ENCODE assay signal across 19 cellular contexts in genomic region chr6:40393641-40394040, GRCh38.
A peak's percentile ranks its signal among the peaks of the same experiment; 100 is the strongest.
DNase-seq lines count a peak whose midpoint lies in the region; ATAC-seq, FAIRE-seq and TF ChIP-seq lines count a peak whose summit lies in the region.
"Had no signal": no experiment of that assay in that cellular context is flagged by ENCODE, and none has a peak within 500 bp of the region (broad histone marks: within the 10 kb centered on the region; RNA-seq: fewer than 3 reads in every experiment).

No MANE protein-coding gene starts in this region.

- H3K4me3 ChIP-seq in HCT116 (replicated peaks in 1 of 2; ENCODE audit: low read depth in 1 of 2, low read length in 2 of 2): no peak overlapping the region
- no peak overlapping the region for H3K4me3 ChIP-seq in H1 (ENCODE audit: extremely low read depth in 1 of 4, insufficient read depth in 2 of 4, low read depth in 3 of 4, low read length in 4 of 4)
- H3K4me3 ChIP-seq in neuronal stem cell (ENCODE audit: low read length in 2 of 2): no peak overlapping the region
- H3K4me3 ChIP-seq: SJSA1 had no signal

- H3K9me2 ChIP-seq in HCT116 (ENCODE audit: insufficient read depth): no peaks in the 10 kb centered on the region

- H3K9ac ChIP-seq in HCT116 (ENCODE audit: low read length) (no peak overlapping the region), H1 (replicated peaks in 1 of 4; ENCODE audit: extremely low read depth in 1 of 4, low read depth in 3 of 4, low read length in 3 of 4) (no peak overlapping the region), neuronal stem cell (ENCODE audit: low read depth, low read length, poor library complexity) (no peak overlapping the region)

- no peaks in the 10 kb centered on the region for H3K9me3 Mint-ChIP-seq in activated CD8-positive, alpha-beta memory T cell treated with anti-CD3 and anti-CD28 coated beads, Interleukin-2, amount 10 ng/mL, durations not matched to agents 7 days and 5 days (ENCODE audit: low read depth)
- H3K9me3 Mint-ChIP-seq in natural killer cell treated with Interleukin-12 subunit alpha and Interleukin-12 subunit beta and Interleukin-15 and Interleukin-18, amount 100 ng/mL, for 72 hours: no peaks in the 10 kb centered on the region

- TF ChIP-seq RAD21 in HCT116 (IDR thresholded peaks at IDR 0.05; ENCODE audit: low read depth) (no peak), H1 (IDR thresholded peaks at IDR 0.05 in 1 of 2, conservative IDR thresholded peaks at IDR 0.05 in 1 of 2; ENCODE audit: low read depth in 2 of 2, low read length in 2 of 2) (no peak)

- DNase-seq in activated CD8-positive, alpha-beta memory T cell treated with anti-CD3 and anti-CD28 coated beads, Interleukin-2, amount 50 U/mL, for 48 hours: peak; percentile 12
- DNase-seq in activated CD8-positive, alpha-beta memory T cell treated with anti-CD3 and anti-CD28 coated beads, Interleukin-2, amount 10 ng/mL, durations not matched to agents 7 days and 5 days: no peak
- no peak for DNase-seq in HCT116 (ENCODE audit: low read depth, low spot score)
- peak in 1 of 2 experiments; percentile 36 for DNase-seq in H1 (ENCODE audit: low read depth in 1 of 2, low spot score in 2 of 2)
- no peak for DNase-seq in neuronal stem cell (ENCODE audit: low spot score)
- no peak for DNase-seq in NCI-H345 (lab: John Stamatoyannopoulos, UW)
- no peak for DNase-seq in NCI-H2081 (lab: John Stamatoyannopoulos, UW)
- no peak for DNase-seq in natural killer cell treated with Interleukin-12 subunit alpha and Interleukin-12 subunit beta and Interleukin-15 and Interleukin-18, amount 100 ng/mL, for 72 hours (ENCODE audit: low spot score)
- DNase-seq: BE2C; CD4-positive, CD25-positive, alpha-beta regulatory T cell; COR-L47; DMS 273 treated with DMSO at 0.1 percent for 48 hours; DND-41; NCI-H1105; NCI-H2081 treated with DMSO at 0.1 percent for 48 hours; PC-3 had no signal

- no peak overlapping the region for H3K27ac ChIP-seq in HCT116 (ENCODE audit: low read depth, low read length)
- H3K27ac ChIP-seq in H1 (ENCODE audit: low read depth, low read length): no peak overlapping the region
- no peak overlapping the region for H3K27ac ChIP-seq in neuronal stem cell (replicated peaks; ENCODE audit: low read length)
- H3K27ac ChIP-seq: SJSA1 had no signal

- no peak overlapping the region for H4K8ac ChIP-seq in H1 (ENCODE audit: extremely low read depth, insufficient read depth, low read length)
- H4K8ac ChIP-seq in neuronal stem cell (ENCODE audit: low read depth, low read length): no peak overlapping the region

- no peak for TF ChIP-seq POLR2A in HCT116 (IDR thresholded peaks at IDR 0.05; ENCODE audit: borderline replicate concordance, extremely low read depth, insufficient read depth, insufficient read length)
- TF ChIP-seq POLR2A in H1 (IDR thresholded peaks at IDR 0.05; ENCODE audit: control extremely low read depth in 1 of 2, low read depth in 2 of 2, low read length in 2 of 2): no peak

- H4K91ac ChIP-seq in H1 (replicated peaks; ENCODE audit: insufficient read length, low read length) (no peak overlapping the region), neuronal stem cell (ENCODE audit: low read depth, low read length, poor library complexity) (no peak overlapping the region)

- no peak overlapping the region for H2BK5ac ChIP-seq in H1 (ENCODE audit: low read depth, low read length)
- no peak overlapping the region for H2BK5ac ChIP-seq in neuronal stem cell (ENCODE audit: low read length)

- H3K27me3 ChIP-seq in HCT116 (ENCODE audit: insufficient read depth, low read length) (peaks cover 30% of the 10 kb centered on the region), H1 (replicated peaks in 1 of 4; ENCODE audit: control insufficient read depth in 3 of 4, extremely low read depth in 1 of 4, insufficient read depth in 3 of 4, low read length in 3 of 4) (no peaks in the 10 kb centered on the region), neuronal stem cell (ENCODE audit: control insufficient read depth in 3 of 3, insufficient read depth in 3 of 3, low read depth in 1 of 3, low read length in 3 of 3) (no peaks in the 10 kb centered on the region)
- H3K27me3 ChIP-seq: BE2C, SJSA1 had no signal

- intact Hi-C loops in HCT116 (cut with micrococcal nuclease): no loop called here

- no peak overlapping the region for H3K27ac Mint-ChIP-seq in activated CD8-positive, alpha-beta memory T cell treated with anti-CD3 and anti-CD28 coated beads, Interleukin-2, amount 10 ng/mL, durations not matched to agents 7 days and 5 days
- no peak overlapping the region for H3K27ac Mint-ChIP-seq in natural killer cell treated with Interleukin-12 subunit alpha and Interleukin-12 subunit beta and Interleukin-15 and Interleukin-18, amount 100 ng/mL, for 72 hours

- no peak overlapping the region for H3K56ac ChIP-seq in H1 (replicated peaks; ENCODE audit: insufficient read length, low read depth, low read length)

- peaks cover 21% of the 10 kb centered on the region for H3K27me3 Mint-ChIP-seq in activated CD8-positive, alpha-beta memory T cell treated with anti-CD3 and anti-CD28 coated beads, Interleukin-2, amount 10 ng/mL, durations not matched to agents 7 days and 5 days
- H3K27me3 Mint-ChIP-seq in natural killer cell treated with Interleukin-12 subunit alpha and Interleukin-12 subunit beta and Interleukin-15 and Interleukin-18, amount 100 ng/mL, for 72 hours: peaks cover 0 to 4% of the 10 kb centered on the region in 2 donors

- H3K79me1 ChIP-seq in H1 (ENCODE audit: low read depth, low read length) (no peaks in the 10 kb centered on the region), neuronal stem cell (ENCODE audit: low read depth, low read length) (no peaks in the 10 kb centered on the region)

- H3K14ac ChIP-seq in H1 (ENCODE audit: insufficient read length) (no peak overlapping the region), neuronal stem cell (ENCODE audit: low read length) (no peak overlapping the region)

- 68% methylated on average over 4 of the region's 5 CpGs; no CpG with 5 or more reads in 1 of the 2 experiments for WGBS in H1 (ENCODE audit: extremely low coverage in 1 of 2, insufficient coverage in 1 of 2, insufficient read length in 1 of 2, insufficient replicate concordance in 2 of 2, low coverage in 1 of 2, low lambda C conversion rate in 2 of 2, missing lambda C conversion rate in 1 of 2), 2 experiments
- WGBS in neuronal stem cell (ENCODE audit: extremely low coverage in 2 of 2, insufficient read length in 2 of 2, insufficient replicate concordance in 1 of 2), 2 donors: no CpG with 5 or more reads among the region's 5 CpGs

- H3K4me1 Mint-ChIP-seq in activated CD8-positive, alpha-beta memory T cell treated with anti-CD3 and anti-CD28 coated beads, Interleukin-2, amount 10 ng/mL, durations not matched to agents 7 days and 5 days: peaks cover 9% of the 10 kb centered on the region
- H3K4me1 Mint-ChIP-seq in natural killer cell treated with Interleukin-12 subunit alpha and Interleukin-12 subunit beta and Interleukin-15 and Interleukin-18, amount 100 ng/mL, for 72 hours (ENCODE audit: low read depth in 2 of 2): peaks cover 25 to 29% of the 10 kb centered on the region in 2 donors

- no peak overlapping the region for H3K4me2 ChIP-seq in HCT116 (ENCODE audit: low read length)
- H3K4me2 ChIP-seq in H1 (ENCODE audit: insufficient read depth in 1 of 2, low read depth in 2 of 2, low read length in 2 of 2): no peak overlapping the region
- no peak overlapping the region for H3K4me2 ChIP-seq in neuronal stem cell (ENCODE audit: insufficient read depth, low read length, poor library complexity, severe bottlenecking)

- H3K4me3 Mint-ChIP-seq in activated CD8-positive, alpha-beta memory T cell treated with anti-CD3 and anti-CD28 coated beads, Interleukin-2, amount 10 ng/mL, durations not matched to agents 7 days and 5 days: no peak overlapping the region
- no peak overlapping the region for H3K4me3 Mint-ChIP-seq in natural killer cell treated with Interleukin-12 subunit alpha and Interleukin-12 subunit beta and Interleukin-15 and Interleukin-18, amount 100 ng/mL, for 72 hours
- H3K4me3 Mint-ChIP-seq: CD4-positive, CD25-positive, alpha-beta regulatory T cell had no signal

- RAD21 ChIA-PET in HCT116 (lab: Charles Lee; ENCODE audit: low non-redundant PET in 1 of 2, low total read pairs in 2 of 2, uncharacterized antibody in 2 of 2, unreplicated experiment in 2 of 2): no interaction called here

- H3K36me3 ChIP-seq in HCT116 (ENCODE audit: control insufficient read depth in 1 of 2, insufficient read depth in 2 of 2, low read length in 2 of 2) (no peaks in the 10 kb centered on the region), H1 (ENCODE audit: control insufficient read depth in 2 of 4, insufficient read depth in 4 of 4, low read length in 3 of 4) (no peaks in the 10 kb centered on the region), neuronal stem cell (replicated peaks in 1 of 2; ENCODE audit: control insufficient read depth in 2 of 2, insufficient read depth in 2 of 2, low read length in 2 of 2) (no peaks in the 10 kb centered on the region)
- H3K36me3 ChIP-seq: BE2C, SJSA1 had no signal

- H2BK15ac ChIP-seq in H1 (ENCODE audit: low read length) (no peak overlapping the region), neuronal stem cell (ENCODE audit: low read length) (no peak overlapping the region)

- H2BK120ac ChIP-seq in H1 (replicated peaks; ENCODE audit: low read depth, low read length): no peak overlapping the region
- no peak overlapping the region for H2BK120ac ChIP-seq in neuronal stem cell (ENCODE audit: low read depth, low read length)

- H2AFZ ChIP-seq in HCT116 (ENCODE audit: low read depth, low read length, poor library complexity, severe bottlenecking) (no peak overlapping the region), H1 (ENCODE audit: low read length) (no peak overlapping the region), neuronal stem cell (ENCODE audit: low read length) (no peak overlapping the region)

- POLR2A ChIA-PET in HCT116 (lab: Charles Lee) (no interaction called here), H1 (lab: Charles Lee; ENCODE audit: partially characterized antibody) (no interaction called here)

- H3K9me3 ChIP-seq in HCT116 (ENCODE audit: control insufficient read depth in 1 of 2, insufficient read depth in 1 of 2, low read depth in 1 of 2, low read length in 2 of 2) (no peaks in the 10 kb centered on the region), H1 (ENCODE audit: insufficient read depth in 2 of 2, low read depth in 1 of 2, low read length in 1 of 2) (no peaks in the 10 kb centered on the region), neuronal stem cell (replicated peaks in 1 of 2; ENCODE audit: control insufficient read depth in 2 of 2, insufficient read depth in 1 of 2, low read depth in 1 of 2, low read length in 2 of 2) (no peaks in the 10 kb centered on the region)
- H3K9me3 ChIP-seq: BE2C, SJSA1 had no signal

- no peak overlapping the region for H3K23ac ChIP-seq in H1 (ENCODE audit: insufficient read length)
- no peak overlapping the region for H3K23ac ChIP-seq in neuronal stem cell (ENCODE audit: low read depth, low read length, poor library complexity)

- H4K5ac ChIP-seq in H1 (ENCODE audit: insufficient read length, low read depth, low read length): no peak overlapping the region

- no peak overlapping the region for H2BK20ac ChIP-seq in H1 (ENCODE audit: low read length)

- H3K23me2 ChIP-seq in H1 (ENCODE audit: low read depth, low read length): 0 out of 2 replicates have a peak, but pooled peaks cover 2% of the 10 kb centered on the region

- H4K20me1 ChIP-seq in HCT116 (ENCODE audit: insufficient read depth): no peaks in the 10 kb centered on the region
- no peaks in the 10 kb centered on the region for H4K20me1 ChIP-seq in H1 (replicated peaks in 1 of 2; ENCODE audit: control insufficient read depth in 1 of 2, insufficient read depth in 2 of 2, low read length in 2 of 2)

- no peak for FAIRE-seq in H1 (lab: Jason Lieb, UNC)
- FAIRE-seq: A204.1, G401.6 had no signal

- H3K4ac ChIP-seq in H1 (replicated peaks; ENCODE audit: insufficient read length, low read depth, low read length) (no peak overlapping the region), neuronal stem cell (ENCODE audit: low read length) (no peak overlapping the region)

- H2BK12ac ChIP-seq in H1 (ENCODE audit: low read depth, low read length) (0 out of 2 replicates have a peak overlapping the region, but pooled peaks have one; percentile 17), neuronal stem cell (ENCODE audit: low read length) (no peak overlapping the region)

- TF ChIP-seq CTCF in HCT116 (IDR thresholded peaks at IDR 0.05 in 2 of 3, conservative IDR thresholded peaks at IDR 0.05 in 1 of 3; ENCODE audit: borderline replicate concordance in 1 of 3, insufficient read depth in 1 of 3, low read depth in 2 of 3, low read length in 2 of 3) (no peak), H1 (IDR thresholded peaks at IDR 0.05; ENCODE audit: control extremely low read depth in 1 of 3, insufficient read depth in 1 of 3, low read depth in 1 of 3, low read length in 3 of 3) (no peak)

- H3K36me3 Mint-ChIP-seq in activated CD8-positive, alpha-beta memory T cell treated with anti-CD3 and anti-CD28 coated beads, Interleukin-2, amount 10 ng/mL, durations not matched to agents 7 days and 5 days: no peaks in the 10 kb centered on the region
- H3K36me3 Mint-ChIP-seq in natural killer cell treated with Interleukin-12 subunit alpha and Interleukin-12 subunit beta and Interleukin-15 and Interleukin-18, amount 100 ng/mL, for 72 hours: peaks cover 4% of the 10 kb centered on the region
- H3K36me3 Mint-ChIP-seq: CD4-positive, CD25-positive, alpha-beta regulatory T cell had no signal

- H2AK5ac ChIP-seq in H1 (ENCODE audit: low read depth, low read length) (no peak overlapping the region), neuronal stem cell (ENCODE audit: low read depth, low read length) (peak overlapping the region; percentile 26)

- H3K4me1 ChIP-seq in HCT116 (ENCODE audit: control insufficient read depth in 1 of 2, insufficient read depth in 2 of 2, low read length in 2 of 2): no peaks in the 10 kb centered on the region
- H3K4me1 ChIP-seq in H1 (replicated peaks in 1 of 4; ENCODE audit: control insufficient read depth in 3 of 4, insufficient read depth in 4 of 4, low read length in 3 of 4): no peaks in the 10 kb centered on the region; a peak in 1 of 7 replicates
- peaks cover 0 to 2% of the 10 kb centered on the region in 2 donors for H3K4me1 ChIP-seq in neuronal stem cell (ENCODE audit: control insufficient read depth in 2 of 2, insufficient read depth in 1 of 2, low read depth in 1 of 2, low read length in 2 of 2)
- H3K4me1 ChIP-seq: SJSA1 had no signal

- BruUV-seq in HCT116 (replicated peaks; lab: Mats Ljungman, UMichigan): no TSS peak

- no peak for TF ChIP-seq EP300 in H1 (IDR thresholded peaks at IDR 0.05; ENCODE audit: borderline replicate concordance in 1 of 2, low read depth in 2 of 2, low read length in 2 of 2)

- CTCF ChIA-PET in activated CD8-positive, alpha-beta memory T cell treated with anti-CD3 and anti-CD28 coated beads, Interleukin-2, amount 10 ng/mL, durations not matched to agents 7 days and 5 days (lab: Charles Lee): no interaction called here
- CTCF ChIA-PET in HCT116 (lab: Charles Lee) (no interaction called here), H1 (lab: Charles Lee; ENCODE audit: partially characterized antibody) (interaction anchor here (0.9 kb wide), 1 partner anchor 16 kb away, joined by 3 read pairs; no protein-coding TSS in a partner anchor)

- no peak for ATAC-seq in activated CD8-positive, alpha-beta memory T cell treated with anti-CD3 and anti-CD28 coated beads, Interleukin-2, amount 10 ng/mL, durations not matched to agents 7 days and 5 days
- ATAC-seq in HCT116: 0 out of 2 replicates have a peak, but pooled peaks have one; percentile 30
- no peak for ATAC-seq in natural killer cell treated with Interleukin-12 subunit alpha and Interleukin-12 subunit beta and Interleukin-15 and Interleukin-18, amount 100 ng/mL, for 72 hours
- ATAC-seq: PC-3 had no signal

- H3K18ac ChIP-seq in H1 (ENCODE audit: extremely low read depth, low read length): no peak overlapping the region; the same call in 1 of the 2 replicates
- no peak overlapping the region for H3K18ac ChIP-seq in neuronal stem cell (ENCODE audit: low read length)

- H3K79me2 ChIP-seq in HCT116 (ENCODE audit: insufficient read depth, low read length) (no peaks in the 10 kb centered on the region), H1 (ENCODE audit: control insufficient read depth in 1 of 2, insufficient read depth in 2 of 2, low read length in 2 of 2) (no peaks in the 10 kb centered on the region)
